1 cellular context compared by ENCODE assay signal in the genomic region with DNA sequence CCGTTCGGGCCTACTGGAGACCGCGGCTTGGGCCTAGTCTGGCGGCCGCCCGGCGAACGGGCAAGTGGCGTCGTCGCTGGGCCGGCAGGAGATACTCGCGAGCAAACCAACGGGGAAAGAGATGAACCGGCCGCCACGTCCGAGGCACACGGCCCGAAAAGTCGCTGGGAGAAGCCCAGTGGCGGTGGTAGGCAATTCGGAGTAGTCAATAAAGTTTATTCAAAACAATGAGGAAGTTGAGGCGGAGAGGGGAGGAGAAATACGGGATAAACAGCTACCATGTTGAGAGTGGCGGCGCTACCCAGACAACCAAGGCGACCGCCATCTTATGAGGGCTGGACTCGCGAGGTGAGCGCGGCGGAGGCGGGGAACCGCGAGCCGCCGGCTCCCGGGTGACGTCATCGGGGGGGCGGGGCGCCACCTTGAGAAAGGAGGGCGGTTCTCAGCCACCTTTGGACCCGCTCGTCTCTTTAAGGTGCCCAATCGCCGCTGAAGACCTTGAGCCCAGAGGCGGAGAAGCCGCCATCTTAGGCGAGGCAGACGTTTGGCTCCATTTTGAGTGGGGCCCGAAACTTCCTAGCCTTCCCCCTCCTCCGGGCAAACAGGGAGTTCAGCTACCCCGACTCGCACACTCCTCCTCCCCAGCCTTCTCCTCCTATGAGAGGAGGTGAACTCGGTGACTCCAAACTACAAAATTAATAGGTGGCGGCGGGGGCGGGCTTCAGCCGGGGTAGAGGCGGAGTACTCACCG.
TF ChIP-seq lines count a peak whose summit lies in the region.

A gene (minus strand): TSS at position 348 of the 751 bp plus-strand sequence. CDS start 1,745 bp downstream, outside the sequence.

TF ChIP-seq in HepG2, 621 proteins besides CTCF, POLR2A, EP300 and RAD21 (continued from another document and continues in another):
- TF ChIP-seq, protein P1, sequence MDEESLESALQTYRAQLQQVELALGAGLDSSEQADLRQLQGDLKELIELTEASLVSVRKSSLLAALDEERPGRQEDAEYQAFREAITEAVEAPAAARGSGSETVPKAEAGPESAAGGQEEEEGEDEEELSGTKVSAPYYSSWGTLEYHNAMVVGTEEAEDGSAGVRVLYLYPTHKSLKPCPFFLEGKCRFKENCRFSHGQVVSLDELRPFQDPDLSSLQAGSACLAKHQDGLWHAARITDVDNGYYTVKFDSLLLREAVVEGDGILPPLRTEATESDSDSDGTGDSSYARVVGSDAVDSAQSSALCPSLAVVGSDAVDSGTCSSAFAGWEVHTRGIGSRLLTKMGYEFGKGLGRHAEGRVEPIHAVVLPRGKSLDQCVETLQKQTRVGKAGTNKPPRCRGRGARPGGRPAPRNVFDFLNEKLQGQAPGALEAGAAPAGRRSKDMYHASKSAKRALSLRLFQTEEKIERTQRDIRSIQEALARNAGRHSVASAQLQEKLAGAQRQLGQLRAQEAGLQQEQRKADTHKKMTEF (CRISPR knock-in tag; IDR thresholded peaks at IDR 0.05) = peak; percentile 29; the same call in 1 of the 2 replicates
- TF ChIP-seq PPARG (CRISPR knock-in tag; conservative IDR thresholded peaks at IDR 0.05) = peak; percentile 19; the same call in 1 of the 2 replicates
- 0 out of 2 replicates have a peak, but pooled peaks have one; percentile 14 for TF ChIP-seq PHF21A (CRISPR knock-in tag; IDR thresholded peaks at IDR 0.05)
- TF ChIP-seq HES4 (CRISPR knock-in tag; IDR thresholded peaks at IDR 0.05; ENCODE audit: borderline replicate concordance) = 0 out of 2 replicates have a peak, but pooled peaks have one; percentile 25
- TF ChIP-seq, protein P2, sequence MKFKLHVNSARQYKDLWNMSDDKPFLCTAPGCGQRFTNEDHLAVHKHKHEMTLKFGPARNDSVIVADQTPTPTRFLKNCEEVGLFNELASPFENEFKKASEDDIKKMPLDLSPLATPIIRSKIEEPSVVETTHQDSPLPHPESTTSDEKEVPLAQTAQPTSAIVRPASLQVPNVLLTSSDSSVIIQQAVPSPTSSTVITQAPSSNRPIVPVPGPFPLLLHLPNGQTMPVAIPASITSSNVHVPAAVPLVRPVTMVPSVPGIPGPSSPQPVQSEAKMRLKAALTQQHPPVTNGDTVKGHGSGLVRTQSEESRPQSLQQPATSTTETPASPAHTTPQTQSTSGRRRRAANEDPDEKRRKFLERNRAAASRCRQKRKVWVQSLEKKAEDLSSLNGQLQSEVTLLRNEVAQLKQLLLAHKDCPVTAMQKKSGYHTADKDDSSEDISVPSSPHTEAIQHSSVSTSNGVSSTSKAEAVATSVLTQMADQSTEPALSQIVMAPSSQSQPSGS (CRISPR knock-in tag; IDR thresholded peaks at IDR 0.05) = peak; percentile 87
- TF ChIP-seq HNF4A (CRISPR knock-in tag; IDR thresholded peaks at IDR 0.05) = peak; percentile 39
- 0 out of 2 replicates have a peak, but pooled peaks have one; percentile 20 for TF ChIP-seq ZNF607 (CRISPR knock-in tag; IDR thresholded peaks at IDR 0.05; ENCODE audit: borderline replicate concordance)
- TF ChIP-seq HDAC1 (CRISPR knock-in tag; IDR thresholded peaks at IDR 0.05) = peak; percentile 27; the same call in 1 of the 2 replicates
- TF ChIP-seq, protein P3, sequence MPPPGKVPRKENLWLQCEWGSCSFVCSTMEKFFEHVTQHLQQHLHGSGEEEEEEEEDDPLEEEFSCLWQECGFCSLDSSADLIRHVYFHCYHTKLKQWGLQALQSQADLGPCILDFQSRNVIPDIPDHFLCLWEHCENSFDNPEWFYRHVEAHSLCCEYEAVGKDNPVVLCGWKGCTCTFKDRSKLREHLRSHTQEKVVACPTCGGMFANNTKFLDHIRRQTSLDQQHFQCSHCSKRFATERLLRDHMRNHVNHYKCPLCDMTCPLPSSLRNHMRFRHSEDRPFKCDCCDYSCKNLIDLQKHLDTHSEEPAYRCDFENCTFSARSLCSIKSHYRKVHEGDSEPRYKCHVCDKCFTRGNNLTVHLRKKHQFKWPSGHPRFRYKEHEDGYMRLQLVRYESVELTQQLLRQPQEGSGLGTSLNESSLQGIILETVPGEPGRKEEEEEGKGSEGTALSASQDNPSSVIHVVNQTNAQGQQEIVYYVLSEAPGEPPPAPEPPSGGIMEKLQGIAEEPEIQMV (CRISPR knock-in tag; IDR thresholded peaks at IDR 0.05; ENCODE audit: low read depth) = 0 out of 2 replicates have a peak, but pooled peaks have one; percentile 21
- TF ChIP-seq, protein P4, sequence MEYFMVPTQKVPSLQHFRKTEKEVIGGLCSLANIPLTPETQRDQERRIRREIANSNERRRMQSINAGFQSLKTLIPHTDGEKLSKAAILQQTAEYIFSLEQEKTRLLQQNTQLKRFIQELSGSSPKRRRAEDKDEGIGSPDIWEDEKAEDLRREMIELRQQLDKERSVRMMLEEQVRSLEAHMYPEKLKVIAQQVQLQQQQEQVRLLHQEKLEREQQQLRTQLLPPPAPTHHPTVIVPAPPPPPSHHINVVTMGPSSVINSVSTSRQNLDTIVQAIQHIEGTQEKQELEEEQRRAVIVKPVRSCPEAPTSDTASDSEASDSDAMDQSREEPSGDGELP (IDR thresholded peaks at IDR 0.05; ENCODE audit: borderline replicate concordance, low read depth) = no peak
- TF ChIP-seq POGZ (CRISPR knock-in tag; IDR thresholded peaks at IDR 0.05) = peak; percentile 48; the same call in 1 of the 2 replicates
- TF ChIP-seq, protein P5, sequence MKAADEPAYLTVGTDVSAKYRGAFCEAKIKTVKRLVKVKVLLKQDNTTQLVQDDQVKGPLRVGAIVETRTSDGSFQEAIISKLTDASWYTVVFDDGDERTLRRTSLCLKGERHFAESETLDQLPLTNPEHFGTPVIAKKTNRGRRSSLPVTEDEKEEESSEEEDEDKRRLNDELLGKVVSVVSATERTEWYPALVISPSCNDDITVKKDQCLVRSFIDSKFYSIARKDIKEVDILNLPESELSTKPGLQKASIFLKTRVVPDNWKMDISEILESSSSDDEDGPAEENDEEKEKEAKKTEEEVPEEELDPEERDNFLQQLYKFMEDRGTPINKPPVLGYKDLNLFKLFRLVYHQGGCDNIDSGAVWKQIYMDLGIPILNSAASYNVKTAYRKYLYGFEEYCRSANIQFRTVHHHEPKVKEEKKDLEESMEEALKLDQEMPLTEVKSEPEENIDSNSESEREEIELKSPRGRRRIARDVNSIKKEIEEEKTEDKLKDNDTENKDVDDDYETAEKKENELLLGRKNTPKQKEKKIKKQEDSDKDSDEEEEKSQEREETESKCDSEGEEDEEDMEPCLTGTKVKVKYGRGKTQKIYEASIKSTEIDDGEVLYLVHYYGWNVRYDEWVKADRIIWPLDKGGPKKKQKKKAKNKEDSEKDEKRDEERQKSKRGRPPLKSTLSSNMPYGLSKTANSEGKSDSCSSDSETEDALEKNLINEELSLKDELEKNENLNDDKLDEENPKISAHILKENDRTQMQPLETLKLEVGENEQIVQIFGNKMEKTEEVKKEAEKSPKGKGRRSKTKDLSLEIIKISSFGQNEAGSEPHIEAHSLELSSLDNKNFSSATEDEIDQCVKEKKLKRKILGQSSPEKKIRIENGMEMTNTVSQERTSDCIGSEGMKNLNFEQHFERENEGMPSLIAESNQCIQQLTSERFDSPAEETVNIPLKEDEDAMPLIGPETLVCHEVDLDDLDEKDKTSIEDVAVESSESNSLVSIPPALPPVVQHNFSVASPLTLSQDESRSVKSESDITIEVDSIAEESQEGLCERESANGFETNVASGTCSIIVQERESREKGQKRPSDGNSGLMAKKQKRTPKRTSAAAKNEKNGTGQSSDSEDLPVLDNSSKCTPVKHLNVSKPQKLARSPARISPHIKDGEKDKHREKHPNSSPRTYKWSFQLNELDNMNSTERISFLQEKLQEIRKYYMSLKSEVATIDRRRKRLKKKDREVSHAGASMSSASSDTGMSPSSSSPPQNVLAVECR (CRISPR knock-in tag; IDR thresholded peaks at IDR 0.05; ENCODE audit: borderline replicate concordance) = peak; percentile 47; the same call in 1 of the 2 replicates
- TF ChIP-seq XBP1 (CRISPR knock-in tag; IDR thresholded peaks at IDR 0.05) = no peak
- TF ChIP-seq ZNF703 (CRISPR knock-in tag; IDR thresholded peaks at IDR 0.05; ENCODE audit: borderline replicate concordance) = no peak; the same call in 1 of the 2 replicates
- no peak for TF ChIP-seq ZNF546 (CRISPR knock-in tag; conservative IDR thresholded peaks at IDR 0.05)
- 0 out of 2 replicates have a peak, but pooled peaks have one; percentile 37 for TF ChIP-seq FIP1L1 (IDR thresholded peaks at IDR 0.05; ENCODE audit: borderline replicate concordance, insufficient read depth, low read depth, low read length)
- peak; percentile 16; the same call in 1 of the 2 replicates for TF ChIP-seq ZNF605 (CRISPR knock-in tag; IDR thresholded peaks at IDR 0.05)
- no peak for TF ChIP-seq ZNF124 (CRISPR knock-in tag; IDR thresholded peaks at IDR 0.05)
- TF ChIP-seq POLR2G (IDR thresholded peaks at IDR 0.05; ENCODE audit: low read depth, low read length) = 0 out of 2 replicates have a peak, but pooled peaks have one; percentile 30
- TF ChIP-seq ATF7 (IDR thresholded peaks at IDR 0.05) = peak; percentile 99
- TF ChIP-seq ATF7 (CRISPR knock-in tag; IDR thresholded peaks at IDR 0.05) = peak; percentile 89
- 0 out of 2 replicates have a peak, but pooled peaks have one; percentile 75 for TF ChIP-seq ZNF790 (CRISPR knock-in tag; IDR thresholded peaks at IDR 0.05; ENCODE audit: borderline replicate concordance)
- no peak for TF ChIP-seq SOX13 (IDR thresholded peaks at IDR 0.05)
- TF ChIP-seq SOX13 (CRISPR knock-in tag; conservative IDR thresholded peaks at IDR 0.05 in 1 of 2, IDR thresholded peaks at IDR 0.05 in 1 of 2) = peak in 1 of 2 experiments; percentile 34; a peak in 1 of 4 replicates
- peak; percentile 80 for TF ChIP-seq CHD2 (IDR thresholded peaks at IDR 0.05; ENCODE audit: low read depth, low read length)
- TF ChIP-seq ZNF670 (CRISPR knock-in tag; IDR thresholded peaks at IDR 0.05; ENCODE audit: borderline replicate concordance) = 0 out of 2 replicates have a peak, but pooled peaks have one; percentile 40
- peak; percentile 59 for TF ChIP-seq SAP130 (CRISPR knock-in tag; IDR thresholded peaks at IDR 0.05; ENCODE audit: low read depth)
- TF ChIP-seq, protein P6, sequence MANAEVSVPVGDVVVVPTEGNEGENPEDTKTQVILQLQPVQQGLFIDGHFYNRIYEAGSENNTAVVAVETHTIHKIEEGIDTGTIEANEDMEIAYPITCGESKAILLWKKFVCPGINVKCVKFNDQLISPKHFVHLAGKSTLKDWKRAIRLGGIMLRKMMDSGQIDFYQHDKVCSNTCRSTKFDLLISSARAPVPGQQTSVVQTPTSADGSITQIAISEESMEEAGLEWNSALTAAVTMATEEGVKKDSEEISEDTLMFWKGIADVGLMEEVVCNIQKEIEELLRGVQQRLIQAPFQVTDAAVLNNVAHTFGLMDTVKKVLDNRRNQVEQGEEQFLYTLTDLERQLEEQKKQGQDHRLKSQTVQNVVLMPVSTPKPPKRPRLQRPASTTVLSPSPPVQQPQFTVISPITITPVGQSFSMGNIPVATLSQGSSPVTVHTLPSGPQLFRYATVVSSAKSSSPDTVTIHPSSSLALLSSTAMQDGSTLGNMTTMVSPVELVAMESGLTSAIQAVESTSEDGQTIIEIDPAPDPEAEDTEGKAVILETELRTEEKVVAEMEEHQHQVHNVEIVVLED (CRISPR knock-in tag; IDR thresholded peaks at IDR 0.05; ENCODE audit: borderline replicate concordance) = 0 out of 2 replicates have a peak, but pooled peaks have one; percentile 32
- peak; percentile 34; the same call in 1 of the 2 replicates for TF ChIP-seq SP5 (CRISPR knock-in tag; IDR thresholded peaks at IDR 0.05; ENCODE audit: borderline replicate concordance, low read depth)
- no peak for TF ChIP-seq ZNF562 (CRISPR knock-in tag; IDR thresholded peaks at IDR 0.05; ENCODE audit: borderline replicate concordance)
- TF ChIP-seq, protein P7, sequence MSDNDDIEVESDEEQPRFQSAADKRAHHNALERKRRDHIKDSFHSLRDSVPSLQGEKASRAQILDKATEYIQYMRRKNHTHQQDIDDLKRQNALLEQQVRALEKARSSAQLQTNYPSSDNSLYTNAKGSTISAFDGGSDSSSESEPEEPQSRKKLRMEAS (IDR thresholded peaks at IDR 0.05) = 0 out of 2 replicates have a peak, but pooled peaks have one; percentile 18
- TF ChIP-seq ZNF878 (CRISPR knock-in tag; IDR thresholded peaks at IDR 0.05) = peak; percentile 81; the same call in 1 of the 2 replicates
- peak; percentile 87 for TF ChIP-seq RBFOX2 (IDR thresholded peaks at IDR 0.05; ENCODE audit: low read depth, low read length)
- TF ChIP-seq, protein P8, sequence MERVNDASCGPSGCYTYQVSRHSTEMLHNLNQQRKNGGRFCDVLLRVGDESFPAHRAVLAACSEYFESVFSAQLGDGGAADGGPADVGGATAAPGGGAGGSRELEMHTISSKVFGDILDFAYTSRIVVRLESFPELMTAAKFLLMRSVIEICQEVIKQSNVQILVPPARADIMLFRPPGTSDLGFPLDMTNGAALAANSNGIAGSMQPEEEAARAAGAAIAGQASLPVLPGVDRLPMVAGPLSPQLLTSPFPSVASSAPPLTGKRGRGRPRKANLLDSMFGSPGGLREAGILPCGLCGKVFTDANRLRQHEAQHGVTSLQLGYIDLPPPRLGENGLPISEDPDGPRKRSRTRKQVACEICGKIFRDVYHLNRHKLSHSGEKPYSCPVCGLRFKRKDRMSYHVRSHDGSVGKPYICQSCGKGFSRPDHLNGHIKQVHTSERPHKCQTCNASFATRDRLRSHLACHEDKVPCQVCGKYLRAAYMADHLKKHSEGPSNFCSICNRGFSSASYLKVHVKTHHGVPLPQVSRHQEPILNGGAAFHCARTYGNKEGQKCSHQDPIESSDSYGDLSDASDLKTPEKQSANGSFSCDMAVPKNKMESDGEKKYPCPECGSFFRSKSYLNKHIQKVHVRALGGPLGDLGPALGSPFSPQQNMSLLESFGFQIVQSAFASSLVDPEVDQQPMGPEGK (CRISPR knock-in tag; IDR thresholded peaks at IDR 0.05) = no peak
- TF ChIP-seq, protein P9, sequence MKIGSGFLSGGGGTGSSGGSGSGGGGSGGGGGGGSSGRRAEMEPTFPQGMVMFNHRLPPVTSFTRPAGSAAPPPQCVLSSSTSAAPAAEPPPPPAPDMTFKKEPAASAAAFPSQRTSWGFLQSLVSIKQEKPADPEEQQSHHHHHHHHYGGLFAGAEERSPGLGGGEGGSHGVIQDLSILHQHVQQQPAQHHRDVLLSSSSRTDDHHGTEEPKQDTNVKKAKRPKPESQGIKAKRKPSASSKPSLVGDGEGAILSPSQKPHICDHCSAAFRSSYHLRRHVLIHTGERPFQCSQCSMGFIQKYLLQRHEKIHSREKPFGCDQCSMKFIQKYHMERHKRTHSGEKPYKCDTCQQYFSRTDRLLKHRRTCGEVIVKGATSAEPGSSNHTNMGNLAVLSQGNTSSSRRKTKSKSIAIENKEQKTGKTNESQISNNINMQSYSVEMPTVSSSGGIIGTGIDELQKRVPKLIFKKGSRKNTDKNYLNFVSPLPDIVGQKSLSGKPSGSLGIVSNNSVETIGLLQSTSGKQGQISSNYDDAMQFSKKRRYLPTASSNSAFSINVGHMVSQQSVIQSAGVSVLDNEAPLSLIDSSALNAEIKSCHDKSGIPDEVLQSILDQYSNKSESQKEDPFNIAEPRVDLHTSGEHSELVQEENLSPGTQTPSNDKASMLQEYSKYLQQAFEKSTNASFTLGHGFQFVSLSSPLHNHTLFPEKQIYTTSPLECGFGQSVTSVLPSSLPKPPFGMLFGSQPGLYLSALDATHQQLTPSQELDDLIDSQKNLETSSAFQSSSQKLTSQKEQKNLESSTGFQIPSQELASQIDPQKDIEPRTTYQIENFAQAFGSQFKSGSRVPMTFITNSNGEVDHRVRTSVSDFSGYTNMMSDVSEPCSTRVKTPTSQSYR (CRISPR knock-in tag; IDR thresholded peaks at IDR 0.05; ENCODE audit: borderline replicate concordance) = peak; percentile 16; the same call in 1 of the 2 replicates
- no peak for TF ChIP-seq ZFP82 (CRISPR knock-in tag; IDR thresholded peaks at IDR 0.05; ENCODE audit: borderline replicate concordance)
